In the genomic region with DNA sequence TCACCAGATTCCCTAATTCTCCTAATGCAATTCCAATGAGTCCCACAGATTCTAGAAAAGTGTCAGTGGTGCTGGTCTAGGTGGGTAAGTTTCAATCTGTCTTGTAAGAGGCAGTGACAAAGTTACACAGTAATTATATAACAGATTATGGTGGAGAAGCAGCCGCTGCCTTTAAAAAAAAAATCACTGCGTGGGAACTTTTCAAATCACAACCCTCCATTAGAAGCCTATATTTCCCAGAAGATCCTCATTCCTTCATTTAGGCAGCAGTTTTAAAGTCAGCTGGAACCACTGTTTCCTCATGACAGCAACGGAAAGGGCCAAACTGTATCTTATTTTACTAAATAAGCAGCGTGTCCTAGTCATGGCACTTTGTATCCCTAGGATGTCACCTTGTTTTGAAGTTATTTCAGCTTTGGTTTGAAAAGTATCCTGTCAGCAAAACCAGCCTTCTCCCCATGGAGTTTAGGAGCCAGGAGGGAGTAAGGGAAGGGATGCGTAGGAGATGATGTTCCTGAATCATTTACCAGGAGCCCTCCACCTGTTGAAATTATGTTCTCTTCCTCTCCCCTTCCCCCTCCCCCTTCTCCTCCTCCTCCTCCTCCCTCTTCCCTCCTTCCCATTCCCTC, we compare ENCODE assay signal across 27 cellular contexts. TPM values are rescaled to one million over a fixed set of nuclear protein-coding genes. Genes with fewer than 3 reads are reported as not detected.
DNase-seq lines count a peak whose midpoint lies in the region; ATAC-seq, FAIRE-seq and TF ChIP-seq lines count a peak whose summit lies in the region.
"Had no signal": no experiment of that assay in that cellular context is flagged by ENCODE, and none has a peak within 500 bp of the region (broad histone marks: within the 10 kb centered on the region; RNA-seq: fewer than 3 reads in every experiment).

No MANE protein-coding gene starts in this region.

- no peak overlapping the region for H4K8ac ChIP-seq in IMR-90 (ENCODE audit: low read depth in 2 of 2, low read length in 2 of 2)

- H3K36me3 ChIP-seq in IMR-90 (ENCODE audit: control insufficient read depth, insufficient read depth, low read length) (no peaks in the 10 kb centered on the region), kidney (ENCODE audit: control insufficient read depth in 1 of 2, insufficient read depth in 2 of 2, low read length in 2 of 2) (no peaks in the 10 kb centered on the region), mucosa of rectum (ENCODE audit: control insufficient read depth in 2 of 2, insufficient read depth in 2 of 2, low read length in 2 of 2) (no peaks in the 10 kb centered on the region), transverse colon (no peaks in the 10 kb centered on the region)

- H2AK5ac ChIP-seq in IMR-90 (ENCODE audit: low read depth, low read length) = no peak overlapping the region; the same call in 1 of the 2 replicates

- no peak overlapping the region for H3K4me2 ChIP-seq in IMR-90 (ENCODE audit: low read depth, low read length)
- H3K4me2 ChIP-seq: GM23338 had no signal

- dilution Hi-C loops in IMR-90 (cut with HindIII; ENCODE audit: low sequenced_read_pairs, unreplicated experiment) = no loop called here

- no peak overlapping the region for H3K27ac ChIP-seq in IMR-90 (ENCODE audit: insufficient read depth, low read length)
- peak overlapping the region; percentile 43 to 45 for H3K27ac ChIP-seq in kidney (ENCODE audit: low read depth in 2 of 2, low read length in 2 of 2)
- H3K27ac ChIP-seq in mucosa of rectum (ENCODE audit: low read depth in 2 of 2, low read length in 2 of 2) = peak overlapping the region; percentile 50 to 73
- H3K27ac ChIP-seq in transverse colon = peak overlapping the region; percentile 63 to 83 (median 79)
- H3K27ac ChIP-seq: C4-2B, HL-60 had no signal

- no CpG with 5 or more reads among the region's 5 CpGs for WGBS in IMR-90 (ENCODE audit: extremely low coverage in 2 of 2, insufficient read length in 1 of 2), 2 experiments
- 70 to 78% methylated on average over 5 of the region's 5 CpGs for WGBS in transverse colon (ENCODE audit: low coverage in 1 of 2), 2 donors

- TF ChIP-seq CTCF in IMR-90 (conservative IDR thresholded peaks at IDR 0.05; ENCODE audit: low read depth, low read length) (no peak), kidney (IDR thresholded peaks at IDR 0.05; ENCODE audit: borderline replicate concordance, extremely low read depth, insufficient read depth) (no peak), transverse colon (IDR thresholded peaks at IDR 0.05) (no peak)

- intact Hi-C loops in IMR-90 (cut with micrococcal nuclease) (no loop called here), kidney (cut with DNase I) (no loop called here), transverse colon (cut with DNase I; ENCODE audit: low total_unique reads) (no loop called here)

- DNase-seq in IMR-90 (no peak), kidney (no peak), transverse colon (no peak), NCI-H226 (no peak)
- DNase-seq in stimulated activated naive CD4-positive, alpha-beta T cell (lab: John Stamatoyannopoulos, UW) = no peak
- DNase-seq: Calu3; CD8-positive, alpha-beta T cell; H9; HFFc6; Kasumi-1; MV-4-11; NCI-H1105; NCI-H1436 treated with DMSO at 0.1 percent for 48 hours; NCI-H187 treated with DMSO at 0.1 percent for 48 hours; NCI-H446; NCI-H524 treated with DMSO at 0.1 percent for 48 hours; NCI-H774; NK-92 treated with Interleukin-12 subunit alpha and Interleukin-12 subunit beta, amount 100 ng/mL, for 24 hours; Right ventricle myocardium superior; RPMI8226; T-cell had no signal

- H2BK5ac ChIP-seq in IMR-90 (ENCODE audit: low read depth, low read length, poor library complexity, severe bottlenecking) = no peak overlapping the region

- peaks cover 0 to 3% of the 10 kb centered on the region in 2 experiments; a peak in 1 of 4 replicates for H3K79me1 ChIP-seq in IMR-90 (ENCODE audit: low read depth in 1 of 2, low read length in 2 of 2)

- no peaks in the 10 kb centered on the region for H4K20me1 ChIP-seq in IMR-90 (ENCODE audit: insufficient read depth, low read length)

- H3K56ac ChIP-seq in IMR-90 (ENCODE audit: extremely low read depth, insufficient read depth, low read length) = no peak overlapping the region

- H2BK20ac ChIP-seq in IMR-90 (ENCODE audit: low read depth, low read length) = no peak overlapping the region

- H2BK120ac ChIP-seq in IMR-90 (ENCODE audit: low read depth, low read length) = no peak overlapping the region

- H4K5ac ChIP-seq in IMR-90 (ENCODE audit: low read depth, low read length) = no peak overlapping the region

- no peak overlapping the region for H2AFZ ChIP-seq in IMR-90 (replicated peaks; ENCODE audit: low read length, poor library complexity)
- H2AFZ ChIP-seq: GM23338 had no signal

- in situ Hi-C loops in IMR-90 (cut with MboI; ENCODE audit: low sequenced_read_pairs) (no loop called here), transverse colon (cut with MboI; ENCODE audit: low pct_ligation_motif_present in 1 of 4, low pct_unique_long_range_greater_than_20kb in 1 of 4, low sequenced_read_pairs in 3 of 4) (no loop called here)

- H3K27me3 ChIP-seq in IMR-90 (ENCODE audit: control insufficient read depth, insufficient read depth, low read length) = no peaks in the 10 kb centered on the region
- H3K27me3 ChIP-seq in mucosa of rectum (ENCODE audit: control insufficient read depth in 2 of 2, insufficient read depth in 2 of 2, low read length in 2 of 2) = no peaks in the 10 kb centered on the region
- no peaks in the 10 kb centered on the region for H3K27me3 ChIP-seq in transverse colon

- H3K4me1 ChIP-seq in IMR-90 (ENCODE audit: control insufficient read depth, insufficient read depth, low read length) (peaks cover 10% of the 10 kb centered on the region), kidney (ENCODE audit: control insufficient read depth in 1 of 2, insufficient read depth in 1 of 2, low read depth in 1 of 2, low read length in 2 of 2) (peaks cover 20 to 26% of the 10 kb centered on the region in 2 donors), mucosa of rectum (ENCODE audit: control insufficient read depth in 2 of 2, insufficient read depth in 2 of 2, low read length in 2 of 2) (peaks cover 55 to 69% of the 10 kb centered on the region in 2 donors), transverse colon (peaks cover 22 to 82% (median 55%) of the 10 kb centered on the region in 4 donors)

- H3K18ac ChIP-seq in IMR-90 (ENCODE audit: low read depth, low read length) = no peak overlapping the region

- H3K9ac ChIP-seq in IMR-90 (ENCODE audit: low read depth, low read length) = no peak overlapping the region
- peak overlapping the region in 1 of 2 donors; percentile 41 for H3K9ac ChIP-seq in kidney (ENCODE audit: low read length in 2 of 2)
- peak overlapping the region in 1 of 2 donors; percentile 12 for H3K9ac ChIP-seq in mucosa of rectum (ENCODE audit: low read depth in 1 of 2, low read length in 2 of 2)

- no TSS peak for BruUV-seq in IMR-90 (replicated peaks; lab: Mats Ljungman, UMichigan)

- POLR2A ChIA-PET in IMR-90 (lab: Charles Lee; ENCODE audit: unreplicated experiment) = interaction anchor here (0.7 kb wide), 1 partner anchor 310 kb away, joined by 3 read pairs; no protein-coding TSS in a partner anchor

- no peak overlapping the region for H3K4ac ChIP-seq in IMR-90 (ENCODE audit: low read depth, low read length)

- H3K9me3 ChIP-seq in IMR-90 (ENCODE audit: control insufficient read depth, insufficient read depth, low read length) (no peaks in the 10 kb centered on the region), kidney (ENCODE audit: control insufficient read depth in 1 of 2, low read length in 2 of 2) (no peaks in the 10 kb centered on the region), mucosa of rectum (ENCODE audit: control insufficient read depth in 2 of 2, low read length in 2 of 2) (no peaks in the 10 kb centered on the region), transverse colon (no peaks in the 10 kb centered on the region)

- TF ChIP-seq RAD21 in IMR-90 (IDR thresholded peaks at IDR 0.05; ENCODE audit: low read length) = no peak

- H2BK15ac ChIP-seq in IMR-90 (ENCODE audit: low read depth, low read length) = no peak overlapping the region

- no peak overlapping the region for H3K14ac ChIP-seq in IMR-90 (replicated peaks; ENCODE audit: low read depth, low read length)

- H2AK9ac ChIP-seq in IMR-90 (replicated peaks; ENCODE audit: low read depth, low read length, poor library complexity) = no peak overlapping the region

- no peak for ATAC-seq in IMR-90 (ENCODE audit: low read depth)
- ATAC-seq in GM18858 (IDR thresholded peaks at IDR 0.05; ENCODE audit: unreplicated experiment) = no peak
- ATAC-seq: CD8-positive, alpha-beta T cell; GM23338; T-cell had no signal

- CTCF ChIA-PET in IMR-90 (lab: Yijun Ruan, JAX) = no interaction called here

- H3K9me1 ChIP-seq in IMR-90 (ENCODE audit: insufficient read depth, low read length) = peaks cover 11% of the 10 kb centered on the region

- H3K4me3 ChIP-seq in IMR-90 (ENCODE audit: insufficient read depth, low read depth, low read length) (no peak overlapping the region), kidney (ENCODE audit: low read length in 2 of 2) (no peak overlapping the region), mucosa of rectum (ENCODE audit: low read length in 2 of 2) (no peak overlapping the region), transverse colon (no peak overlapping the region)
- H3K4me3 ChIP-seq: GM23338 had no signal

- H4K91ac ChIP-seq in IMR-90 (ENCODE audit: insufficient read depth, low read depth, low read length) = no peak overlapping the region

- no peak overlapping the region for H3K23ac ChIP-seq in IMR-90 (ENCODE audit: low read depth, low read length)

- FAIRE-seq in kidney (lab: Jason Lieb, UNC) = no peak
- FAIRE-seq: GM18507 had no signal

- no peak for TF ChIP-seq EP300 in transverse colon (IDR thresholded peaks at IDR 0.05; ENCODE audit: low read depth)

- no peak for TF ChIP-seq POLR2A in IMR-90 (IDR thresholded peaks at IDR 0.05; ENCODE audit: low read depth, low read length)
- TF ChIP-seq POLR2A in transverse colon (IDR thresholded peaks at IDR 0.05) = no peak

TF ChIP-seq in IMR-90, 13 proteins besides CTCF, POLR2A, EP300 and RAD21:
- TF ChIP-seq RCOR1 (IDR thresholded peaks at IDR 0.05; ENCODE audit: insufficient replicate concordance, low read length) (no peak), MAFK (IDR thresholded peaks at IDR 0.05; ENCODE audit: low read depth, low read length) (peak; percentile 55)

RNA-seq across cellular contexts. Expression of a gene that starts 27.7 kb away (rescaled TPM):
- total RNA-seq in IMR-90 (2012; rRNA removed) (70.1 and 78.6 TPM in 2 replicates), kidney (91.8 TPM), transverse colon (10 to 100 TPM; 22.9 to 83.4 (median 53.2) TPM)
- polyA plus RNA-seq in IMR-90 (2012; rRNA removed) (38.5 and 59.0 TPM in 2 replicates), kidney (ENCODE audit: insufficient read depth, low read depth, low replicate concordance) (35.3 TPM)
- polyA plus RNA-seq in IMR-90 (2012; cell fraction: cytosol; rRNA removed) = 16.4 and 21.0 TPM in 2 replicates
- polyA plus RNA-seq in IMR-90 (2012; cell fraction: nucleus; rRNA removed; ENCODE audit: low replicate concordance) = 213 and 221 TPM in 2 replicates
